In genomic region chr3:107574650-107575049, GRCh38 we compare ENCODE assay signal across 1 cellular context.
TF ChIP-seq lines count a peak whose summit lies in the region.

No MANE protein-coding gene starts in this region.

TF ChIP-seq in K562, 482 proteins besides CTCF, POLR2A, EP300 and RAD21 (continued from another document):
- TF ChIP-seq PBX2 (CRISPR knock-in tag; IDR thresholded peaks at IDR 0.05; ENCODE audit: low read depth) (no peak), PBX2 (tag; conservative IDR thresholded peaks at IDR 0.05; ENCODE audit: low read depth) (no peak), THRAP3 (IDR thresholded peaks at IDR 0.05; ENCODE audit: borderline replicate concordance) (no peak), SAFB (IDR thresholded peaks at IDR 0.05; ENCODE audit: borderline replicate concordance, low read depth, low read length) (no peak), BDP1 (IDR thresholded peaks at IDR 0.05; ENCODE audit: insufficient read depth, insufficient read length) (no peak), SPI1 (IDR thresholded peaks at IDR 0.05; ENCODE audit: borderline replicate concordance, low read depth, low read length) (no peak), KDM2B (CRISPR knock-in tag; IDR thresholded peaks at IDR 0.05) (no peak)
- TF ChIP-seq, protein P1, sequence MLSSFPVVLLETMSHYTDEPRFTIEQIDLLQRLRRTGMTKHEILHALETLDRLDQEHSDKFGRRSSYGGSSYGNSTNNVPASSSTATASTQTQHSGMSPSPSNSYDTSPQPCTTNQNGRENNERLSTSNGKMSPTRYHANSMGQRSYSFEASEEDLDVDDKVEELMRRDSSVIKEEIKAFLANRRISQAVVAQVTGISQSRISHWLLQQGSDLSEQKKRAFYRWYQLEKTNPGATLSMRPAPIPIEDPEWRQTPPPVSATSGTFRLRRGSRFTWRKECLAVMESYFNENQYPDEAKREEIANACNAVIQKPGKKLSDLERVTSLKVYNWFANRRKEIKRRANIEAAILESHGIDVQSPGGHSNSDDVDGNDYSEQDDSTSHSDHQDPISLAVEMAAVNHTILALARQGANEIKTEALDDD (IDR thresholded peaks at IDR 0.05) = no peak
- TF ChIP-seq, protein P2, sequence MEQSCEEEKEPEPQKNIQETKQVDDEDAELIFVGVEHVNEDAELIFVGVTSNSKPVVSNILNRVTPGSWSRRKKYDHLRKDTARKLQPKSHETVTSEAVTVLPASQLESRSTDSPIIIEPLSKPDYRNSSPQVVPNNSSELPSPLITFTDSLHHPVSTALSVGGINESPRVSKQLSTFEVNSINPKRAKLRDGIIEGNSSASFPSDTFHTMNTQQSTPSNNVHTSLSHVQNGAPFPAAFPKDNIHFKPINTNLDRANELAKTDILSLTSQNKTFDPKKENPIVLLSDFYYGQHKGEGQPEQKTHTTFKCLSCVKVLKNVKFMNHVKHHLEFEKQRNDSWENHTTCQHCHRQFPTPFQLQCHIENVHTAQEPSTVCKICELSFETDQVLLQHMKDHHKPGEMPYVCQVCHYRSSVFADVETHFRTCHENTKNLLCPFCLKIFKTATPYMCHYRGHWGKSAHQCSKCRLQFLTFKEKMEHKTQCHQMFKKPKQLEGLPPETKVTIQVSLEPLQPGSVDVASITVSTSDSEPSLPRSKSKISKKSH (CRISPR knock-in tag; IDR thresholded peaks at IDR 0.05) = no peak
